In the genomic region with DNA sequence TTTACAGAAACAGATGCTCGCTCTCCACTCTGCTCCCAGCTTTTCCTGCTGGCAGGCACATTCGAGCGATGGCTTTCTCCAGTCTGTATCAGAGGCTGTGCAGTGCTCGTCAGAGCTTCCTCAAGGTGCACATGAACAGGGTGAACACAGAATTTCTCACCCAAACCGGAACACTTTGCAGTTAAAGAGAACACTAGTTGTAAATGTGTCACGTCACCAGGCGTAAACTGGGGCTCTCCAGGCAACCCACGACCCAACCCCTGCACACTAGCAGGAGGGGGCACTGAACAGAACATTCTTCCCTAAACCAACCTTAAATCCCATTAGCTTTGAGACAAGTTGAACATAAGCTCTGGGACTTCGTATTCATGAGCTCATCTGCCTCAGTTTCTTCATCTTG, we compare ENCODE assay signal across 27 cellular contexts.
DNase-seq lines count a peak whose midpoint lies in the region; ATAC-seq, FAIRE-seq and TF ChIP-seq lines count a peak whose summit lies in the region.
"Had no signal": no experiment of that assay in that cellular context is flagged by ENCODE, and none has a peak within 500 bp of the region (broad histone marks: within the 10 kb centered on the region; RNA-seq: fewer than 3 reads in every experiment).

No MANE protein-coding gene starts in this region.

- H3K4me2 ChIP-seq in HepG2 (ENCODE audit: low read depth, low read length), result no peak overlapping the region
- no peak overlapping the region for H3K4me2 ChIP-seq in PC-3 (ENCODE audit: low read length)
- H3K4me2 ChIP-seq: BLaER1 had no signal

- TF ChIP-seq POLR2A in HepG2 (IDR thresholded peaks at IDR 0.05; ENCODE audit: insufficient read depth in 1 of 2, low read depth in 2 of 2, low read length in 2 of 2) (no peak), right lobe of liver (IDR thresholded peaks at IDR 0.05) (no peak)

- no peak for FAIRE-seq in HepG2 (lab: Jason Lieb, UNC)
- FAIRE-seq in bronchial epithelial cell (lab: Jason Lieb, UNC), result peak; percentile 52
- FAIRE-seq in urothelium cell line (lab: Jason Lieb, UNC), result peak; percentile 23
- FAIRE-seq: A204.1, GM12878, GM12892, GM18507 had no signal

- H3K36me3 Mint-ChIP-seq in activated T-cell treated with anti-CD3 and anti-CD28 coated beads, Interleukin-2, amount 50 U/mL, for 24 hours (ENCODE audit: low read depth), result no peaks in the 10 kb centered on the region
- H3K36me3 Mint-ChIP-seq: CD14-positive monocyte; CD4-positive, alpha-beta memory T cell; CD4-positive, CD25-positive, alpha-beta regulatory T cell; CD8-positive, alpha-beta memory T cell had no signal

- no peak overlapping the region for H3K9ac ChIP-seq in HepG2 (ENCODE audit: insufficient read depth, low read depth, low read length)
- H3K9ac ChIP-seq in PC-3 (ENCODE audit: low read length), result no peak overlapping the region
- H3K9ac ChIP-seq: BLaER1 had no signal

- CTCF ChIA-PET in HepG2 (lab: Yijun Ruan, JAX; ENCODE audit: low intra/inter-chr PET ratio, low total read pairs), result no interaction called here
- CTCF ChIA-PET in PC-3 (lab: Charles Lee), result no interaction called here

- H3K79me2 ChIP-seq in HepG2 (ENCODE audit: insufficient read depth, low read length) (no peaks in the 10 kb centered on the region), PC-3 (ENCODE audit: low read length) (no peaks in the 10 kb centered on the region)

- no peaks in the 10 kb centered on the region for H4K20me1 ChIP-seq in HepG2 (ENCODE audit: insufficient read depth, low read length)
- H4K20me1 ChIP-seq in PC-3 (ENCODE audit: low read length), result no peaks in the 10 kb centered on the region
- H4K20me1 ChIP-seq: BLaER1 had no signal

- H3K27me3 ChIP-seq in HepG2 (ENCODE audit: control insufficient read depth in 1 of 2, insufficient read depth in 2 of 2, low read length in 2 of 2) (peaks cover 11 to 40% of the 10 kb centered on the region in 2 experiments), right lobe of liver (no peaks in the 10 kb centered on the region), bronchial epithelial cell (ENCODE audit: control insufficient read depth, insufficient read depth, low read length) (peaks cover 4% of the 10 kb centered on the region), PC-3 (ENCODE audit: low read length) (0 out of 2 replicates have a peak, but pooled peaks cover 3% of the 10 kb centered on the region)
- H3K27me3 ChIP-seq: BE2C, BLaER1 had no signal

- H2AFZ ChIP-seq in HepG2 (ENCODE audit: low read length) (no peak overlapping the region), PC-3 (ENCODE audit: low read length) (no peak overlapping the region)

- no peak for TF ChIP-seq RAD21 in HepG2 (CRISPR knock-in tag; IDR thresholded peaks at IDR 0.05)

- 18% methylated on average over 9 of the region's 9 CpGs for WGBS in HepG2 (ENCODE audit: low lambda C conversion rate)
- WGBS in right lobe of liver (ENCODE audit: insufficient coverage, low coverage, low lambda C conversion rate, missing lambda C conversion rate), result 72% methylated on average over 8 of the region's 9 CpGs

- no peaks in the 10 kb centered on the region for H3K4me1 Mint-ChIP-seq in activated T-cell treated with anti-CD3 and anti-CD28 coated beads, Interleukin-2, amount 50 U/mL, for 24 hours (ENCODE audit: low read depth)
- H3K4me1 Mint-ChIP-seq: CD14-positive monocyte; CD4-positive, alpha-beta memory T cell; CD4-positive, CD25-positive, alpha-beta regulatory T cell; CD8-positive, alpha-beta memory T cell had no signal

- no peaks in the 10 kb centered on the region for H3K9me3 Mint-ChIP-seq in activated T-cell treated with anti-CD3 and anti-CD28 coated beads, Interleukin-2, amount 50 U/mL, for 24 hours
- H3K9me3 Mint-ChIP-seq: CD4-positive, alpha-beta memory T cell; CD4-positive, CD25-positive, alpha-beta regulatory T cell; CD8-positive, alpha-beta memory T cell had no signal

- in situ Hi-C loops in HepG2 (cut with HindIII; ENCODE audit: extremely low pct_ligation_motif_present, low pct_unique_long_range_greater_than_20kb), result no loop called here

- H3K36me3 ChIP-seq in HepG2 (replicated peaks in 1 of 2; ENCODE audit: control insufficient read depth in 1 of 2, insufficient read depth in 2 of 2, low read length in 2 of 2), result no peaks in the 10 kb centered on the region
- H3K36me3 ChIP-seq in right lobe of liver, result no peaks in the 10 kb centered on the region
- H3K36me3 ChIP-seq in bronchial epithelial cell (ENCODE audit: control insufficient read depth, insufficient read depth, low read length), result no peaks in the 10 kb centered on the region
- H3K36me3 ChIP-seq in PC-3 (ENCODE audit: low read depth, low read length), result no peaks in the 10 kb centered on the region
- H3K36me3 ChIP-seq: BE2C, BLaER1 had no signal

- H3K9me2 ChIP-seq in PC-3 (replicated peaks; ENCODE audit: low read length), result no peaks in the 10 kb centered on the region

- no peaks in the 10 kb centered on the region for H3K27me3 Mint-ChIP-seq in activated T-cell treated with anti-CD3 and anti-CD28 coated beads, Interleukin-2, amount 50 U/mL, for 24 hours
- H3K27me3 Mint-ChIP-seq: CD4-positive, alpha-beta memory T cell; CD4-positive, CD25-positive, alpha-beta regulatory T cell had no signal

- no peak overlapping the region for H3K4me3 Mint-ChIP-seq in activated T-cell treated with anti-CD3 and anti-CD28 coated beads, Interleukin-2, amount 50 U/mL, for 24 hours
- H3K4me3 Mint-ChIP-seq: CD14-positive monocyte; CD4-positive, alpha-beta memory T cell; CD4-positive, CD25-positive, alpha-beta regulatory T cell; CD8-positive, alpha-beta memory T cell had no signal

- H3F3A ChIP-seq in PC-3 (ENCODE audit: low read length, unreplicated experiment), result no peaks in the 10 kb centered on the region

- H3K9me3 ChIP-seq in HepG2 (ENCODE audit: low read length) (no peaks in the 10 kb centered on the region), right lobe of liver (no peaks in the 10 kb centered on the region), PC-3 (ENCODE audit: low read length) (no peaks in the 10 kb centered on the region)
- H3K9me3 ChIP-seq: BE2C, BLaER1 had no signal

- intact Hi-C loops in HepG2 (cut with micrococcal nuclease; ENCODE audit: unreplicated experiment), result no loop called here
- intact Hi-C loops in right lobe of liver (cut with DNase I), result no loop called here
- intact Hi-C loops in PC-3 (cut with micrococcal nuclease), result no loop called here

- BruUV-seq in HepG2 (replicated peaks; lab: Mats Ljungman, UMichigan) (no TSS peak), PC-3 (replicated peaks; lab: Mats Ljungman, UMichigan) (no TSS peak)

- H3K27ac Mint-ChIP-seq in activated T-cell treated with anti-CD3 and anti-CD28 coated beads, Interleukin-2, amount 50 U/mL, for 24 hours, result no peak overlapping the region
- H3K27ac Mint-ChIP-seq: CD14-positive monocyte; CD4-positive, alpha-beta memory T cell; CD4-positive, CD25-positive, alpha-beta regulatory T cell; CD8-positive, alpha-beta memory T cell had no signal

- no peak for TF ChIP-seq CTCF in HepG2 (CRISPR knock-in tag; IDR thresholded peaks at IDR 0.05)
- no peak for TF ChIP-seq CTCF in right lobe of liver (IDR thresholded peaks at IDR 0.05)
- TF ChIP-seq CTCF in bronchial epithelial cell (IDR thresholded peaks at IDR 0.05; ENCODE audit: insufficient read depth, low read length, severe bottlenecking), result no peak
- TF ChIP-seq CTCF in PC-3 (conservative IDR thresholded peaks at IDR 0.05; ENCODE audit: low read depth, low read length), result no peak

- DNase-seq in HepG2 (ENCODE audit: low spot score), result no peak
- DNase-seq in right lobe of liver, result no peak
- no peak for DNase-seq in bronchial epithelial cell (ENCODE audit: low read depth)
- DNase-seq in urothelium cell line (ENCODE audit: low spot score), result no peak
- DNase-seq in activated T-cell treated with anti-CD3 and anti-CD28 coated beads, Interleukin-2, amount 50 U/mL, for 24 hours, result no peak
- no peak for DNase-seq in PC-3
- DNase-seq: 8988T; ACHN; BE2C; C1 segment of cervical spinal cord; CD4-positive, alpha-beta memory T cell; CD4-positive, CD25-positive, alpha-beta regulatory T cell; CD8-positive, alpha-beta memory T cell; COR-L47; DMS 273 treated with DMSO at 0.1 percent for 48 hours; DMS153; DMS53; DMS79; DND-41; EL; GDM1 had no signal

- H3K4me3 ChIP-seq in HepG2 (replicated peaks in 1 of 3; ENCODE audit: insufficient read depth in 1 of 3, low read depth in 2 of 3, low read length in 3 of 3) (no peak overlapping the region), right lobe of liver (no peak overlapping the region), bronchial epithelial cell (ENCODE audit: low read depth, low read length) (no peak overlapping the region), PC-3 (ENCODE audit: low read length) (no peak overlapping the region)
- H3K4me3 ChIP-seq: BLaER1, GM12878 had no signal

- POLR2A ChIA-PET in HepG2 (lab: Yijun Ruan, JAX), result no interaction called here
- POLR2A ChIA-PET in PC-3 (lab: Charles Lee; ENCODE audit: unreplicated experiment), result no interaction called here

- H3K4me1 ChIP-seq in HepG2 (ENCODE audit: insufficient read depth, low read length) (no peaks in the 10 kb centered on the region), right lobe of liver (no peaks in the 10 kb centered on the region), PC-3 (ENCODE audit: insufficient read depth, low read length) (no peaks in the 10 kb centered on the region)
- H3K4me1 ChIP-seq: BE2C, BLaER1 had no signal

- TF ChIP-seq EP300 in HepG2 (IDR thresholded peaks at IDR 0.05; ENCODE audit: low read depth in 2 of 2, low read length in 2 of 2) (no peak), HepG2 (CRISPR knock-in tag; IDR thresholded peaks at IDR 0.05; ENCODE audit: borderline replicate concordance) (no peak)

- H3K27ac ChIP-seq in HepG2 (ENCODE audit: extremely low read length, insufficient read depth, low read length) (no peak overlapping the region), right lobe of liver (no peak overlapping the region), PC-3 (ENCODE audit: low read length) (no peak overlapping the region)
- H3K27ac ChIP-seq: BLaER1 had no signal

- no peak for ATAC-seq in HepG2
- no peak for ATAC-seq in right lobe of liver
- ATAC-seq in PC-3, result no peak
- ATAC-seq: GM12878 had no signal

TF ChIP-seq in HepG2, 621 proteins besides CTCF, POLR2A, EP300 and RAD21 (continues in another document):
- TF ChIP-seq, protein P1, sequence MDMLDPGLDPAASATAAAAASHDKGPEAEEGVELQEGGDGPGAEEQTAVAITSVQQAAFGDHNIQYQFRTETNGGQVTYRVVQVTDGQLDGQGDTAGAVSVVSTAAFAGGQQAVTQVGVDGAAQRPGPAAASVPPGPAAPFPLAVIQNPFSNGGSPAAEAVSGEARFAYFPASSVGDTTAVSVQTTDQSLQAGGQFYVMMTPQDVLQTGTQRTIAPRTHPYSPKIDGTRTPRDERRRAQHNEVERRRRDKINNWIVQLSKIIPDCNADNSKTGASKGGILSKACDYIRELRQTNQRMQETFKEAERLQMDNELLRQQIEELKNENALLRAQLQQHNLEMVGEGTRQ (IDR thresholded peaks at IDR 0.05; ENCODE audit: low read depth, low read length), result no peak
- TF ChIP-seq, protein P1 (CRISPR knock-in tag; IDR thresholded peaks at IDR 0.05; ENCODE audit: borderline replicate concordance), result no peak
